In the genomic region with DNA sequence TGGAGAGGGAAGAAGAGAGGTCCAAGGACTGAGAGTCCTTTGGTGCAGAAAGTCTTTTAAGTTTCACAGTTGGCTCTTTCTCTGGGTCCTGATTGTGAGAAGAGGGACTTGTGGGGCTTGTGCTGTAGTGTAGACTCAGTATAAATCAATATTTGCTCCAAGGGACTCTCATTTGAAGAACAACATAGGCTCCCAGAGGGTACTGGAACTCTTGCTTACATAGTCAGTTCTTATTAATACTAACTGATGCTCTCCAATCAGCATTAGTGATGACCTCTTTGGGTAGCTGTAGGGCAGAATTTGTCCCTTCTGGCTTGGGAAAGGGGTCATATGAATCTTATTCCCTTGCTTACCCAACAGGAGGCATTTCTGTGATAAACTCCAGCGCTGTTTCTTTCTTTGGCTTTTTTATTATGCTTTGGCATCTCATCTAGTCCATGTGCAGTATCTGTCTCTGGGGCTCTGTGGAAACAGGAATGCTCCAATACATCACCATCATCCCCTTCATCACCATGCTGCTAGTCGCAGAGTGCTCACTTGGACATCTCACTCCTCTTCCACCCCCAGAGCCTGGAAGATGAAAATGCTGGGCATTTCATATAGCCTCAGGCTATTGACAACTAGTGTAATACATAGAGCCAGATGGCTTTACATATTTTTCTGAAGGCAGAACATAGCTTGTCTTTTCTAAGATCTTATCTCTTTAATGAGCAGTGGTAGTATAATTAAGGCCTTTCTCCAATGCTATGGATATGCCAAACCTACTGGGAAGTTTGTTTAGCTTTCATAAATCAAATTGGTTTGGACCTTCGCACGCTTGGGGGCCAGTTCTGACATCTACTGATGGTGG, we compare ENCODE assay signal across 17 cellular contexts.
DNase-seq lines count a peak whose midpoint lies in the region; ATAC-seq lines count a peak whose summit lies in the region.
"Had no signal": no experiment of that assay in that cellular context is flagged by ENCODE, and none has a peak within 500 bp of the region (broad histone marks: within the 10 kb centered on the region; RNA-seq: fewer than 3 reads in every experiment).

No MANE protein-coding gene starts in this region.

- peak; percentile 12 for DNase-seq in DMS53 (lab: John Stamatoyannopoulos, UW)
- DNase-seq in DMS53 treated with DMSO at 0.1 percent for 48 hours (lab: John Stamatoyannopoulos, UW; ENCODE audit: unreplicated experiment) = no peak
- DNase-seq in Right ventricle myocardium inferior (ENCODE audit: missing footprints) = no peak
- no peak for DNase-seq in right cardiac atrium
- DNase-seq in islet precursor cell = peak; percentile 29
- DNase-seq in aorta = no peak
- no peak for DNase-seq in hypothalamus (lab: John Stamatoyannopoulos, UW)
- no peak for DNase-seq in foreskin melanocyte
- DNase-seq: CD8-positive, alpha-beta memory T cell; DMS153; KBM-7; NCI-H1092; NCI-H226; T-cell had no signal

- H3K4me3 ChIP-seq in right cardiac atrium (ENCODE audit: low read length) = no peak overlapping the region
- no peak overlapping the region for H3K4me3 ChIP-seq in aorta (ENCODE audit: low read length in 2 of 2)
- H3K4me3 ChIP-seq: BLaER1, SJCRH30 had no signal

- H3K9me3 ChIP-seq in right cardiac atrium (ENCODE audit: control insufficient read depth, low read length) (no peaks in the 10 kb centered on the region), aorta (ENCODE audit: control insufficient read depth, low read length) (no peaks in the 10 kb centered on the region)
- H3K9me3 ChIP-seq: BLaER1 had no signal

- no peak overlapping the region for H3K27ac ChIP-seq in right cardiac atrium (ENCODE audit: low read length)
- no peak overlapping the region for H3K27ac ChIP-seq in aorta (ENCODE audit: low read depth in 1 of 2, low read length in 2 of 2)
- H3K27ac ChIP-seq: 22Rv1, BLaER1 had no signal

- no peaks in the 10 kb centered on the region for H3K36me3 ChIP-seq in aorta (ENCODE audit: control insufficient read depth in 1 of 2, insufficient read depth in 2 of 2, low read length in 1 of 2)
- H3K36me3 ChIP-seq: BLaER1, SJCRH30 had no signal

- 83% methylated on average over 4 of the region's 4 CpGs for WGBS in right cardiac atrium
- 58 to 61% methylated on average over 4 of the region's 4 CpGs for WGBS in aorta, 2 donors

- H3K27me3 ChIP-seq in right cardiac atrium (ENCODE audit: control insufficient read depth, insufficient read depth) = no peaks in the 10 kb centered on the region
- no peaks in the 10 kb centered on the region for H3K27me3 ChIP-seq in aorta (ENCODE audit: control insufficient read depth in 1 of 2, insufficient read depth in 2 of 2, low read length in 1 of 2)
- H3K27me3 ChIP-seq: BLaER1, SJCRH30 had no signal

- ATAC-seq in Right ventricle myocardium inferior (peak; percentile 55), right cardiac atrium (no peak), aorta (ENCODE audit: low FRiP score) (peak; percentile 66)
- ATAC-seq: T-cell had no signal

- intact Hi-C loops in Right ventricle myocardium inferior (cut with DNase I) = no loop called here
- intact Hi-C loops in right cardiac atrium (cut with DNase I) = no loop called here
- intact Hi-C loops in aorta (cut with DNase I) = no loop called here

- no peaks in the 10 kb centered on the region for H3K4me1 ChIP-seq in right cardiac atrium (ENCODE audit: control insufficient read depth, insufficient read depth, low read length)
- no peaks in the 10 kb centered on the region for H3K4me1 ChIP-seq in aorta (ENCODE audit: control insufficient read depth in 1 of 2, insufficient read depth in 2 of 2, low read length in 2 of 2)
- H3K4me1 ChIP-seq: BLaER1 had no signal

Comparison
In these comparisons a context has a peak if more than half of its experiments do, and no peak if none do; other contexts are left out.
1. DNase-seq: peak in DMS53 (single experiment) and islet precursor cell (single experiment); none in DMS53 treated with DMSO at 0.1 percent for 48 hours (single experiment), Right ventricle myocardium inferior (single experiment), right cardiac atrium (0 of 3), aorta (0 of 2), hypothalamus (0 of 51) and foreskin melanocyte (single experiment).
2. ATAC-seq: peak in Right ventricle myocardium inferior (single experiment) and aorta (single experiment); none in right cardiac atrium (0 of 2).